23 cellular contexts compared by ENCODE assay signal in genomic region chr13:29439601-29440381, GRCh38.
"Had no signal": no experiment of that assay in that cellular context is flagged by ENCODE, and none has a peak within 500 bp of the region (broad histone marks: within the 10 kb centered on the region; RNA-seq: fewer than 3 reads in every experiment).

No MANE protein-coding gene starts in this region.

- H3K9me3 ChIP-seq: body of pancreas, suprapubic skin, vagina had no signal

- H3K27ac ChIP-seq: body of pancreas, skin epidermis, suprapubic skin, vagina had no signal

- ATAC-seq: activated CD8-positive, alpha-beta memory T cell treated with anti-CD3 and anti-CD28 coated beads, Interleukin-2, amount 10 ng/mL, durations not matched to agents 7 days and 5 days; body of pancreas; left colon; stimulated activated naive CD8-positive, alpha-beta T cell treated with anti-CD3 and anti-CD28 coated beads, Interleukin-15, amount 100 ng/mL, for 72 hours had no signal

- DNase-seq: activated CD4-positive, alpha-beta memory T cell treated with anti-CD3 and anti-CD28 coated beads, Interleukin-2, amount 10 ng/mL, durations not matched to agents 7 days and 5 days; activated CD4-positive, alpha-beta T cell treated with anti-CD3 and anti-CD28 coated beads for 48 hours; activated CD4-positive, CD25-positive, alpha-beta regulatory T cell; activated CD8-positive, alpha-beta memory T cell treated with anti-CD3 and anti-CD28 coated beads, Interleukin-2, amount 10 ng/mL, durations not matched to agents 7 days and 5 days; activated naive CD4-positive, alpha-beta T cell; activated naive CD8-positive, alpha-beta T cell treated with anti-CD3 and anti-CD28 coated beads for 36 hours; amygdala; body of pancreas; erythroblast; hippocampal formation; left colon; nucleus accumbens; posterior cingulate gyrus; retina; stimulated activated CD4-positive, alpha-beta T cell treated with anti-CD3 and anti-CD28 coated beads, Interleukin-15, amount 100 ng/mL, for 24 hours; stimulated activated CD4-positive, alpha-beta T cell treated with anti-CD3 and anti-CD28 coated beads, Interleukin-2, amount 100 ng/mL, for 48 hours; stimulated activated naive CD8-positive, alpha-beta T cell treated with anti-CD3 and anti-CD28 coated beads, Interleukin-15, amount 100 ng/mL, for 72 hours; T1000 had no signal

- H3K4me1 ChIP-seq: body of pancreas had no signal

- H3K4me3 ChIP-seq: body of pancreas, coronary artery, lung, skin epidermis, suprapubic skin, vagina had no signal

- H3K36me3 ChIP-seq: suprapubic skin, vagina had no signal

- H3K27me3 ChIP-seq: body of pancreas, suprapubic skin, vagina had no signal
